ENCODE assay signal across 23 cellular contexts in genomic region chr6:90003941-90004340, GRCh38.
A peak's percentile ranks its signal among the peaks of the same experiment; 100 is the strongest.
DNase-seq lines count a peak whose midpoint lies in the region; ATAC-seq and TF ChIP-seq lines count a peak whose summit lies in the region.
"Had no signal": no experiment of that assay in that cellular context is flagged by ENCODE, and none has a peak within 500 bp of the region (broad histone marks: within the 10 kb centered on the region; RNA-seq: fewer than 3 reads in every experiment).

No MANE protein-coding gene starts in this region.

- no peaks in the 10 kb centered on the region for H3K9me3 ChIP-seq in RWPE2 (ENCODE audit: severe bottlenecking)
- H3K9me3 ChIP-seq: spleen, thoracic aorta had no signal

- peak; percentile 37 for DNase-seq in GM03348 (ENCODE audit: low spot score)
- no peak for DNase-seq in RWPE2 (ENCODE audit: low spot score)
- DNase-seq in fibroblast of gingiva (ENCODE audit: low read depth) = peak; percentile 17
- DNase-seq in renal cortical epithelial cell (ENCODE audit: low read depth) = peak; percentile 31
- no peak for DNase-seq in putamen (ENCODE audit: low spot score)
- DNase-seq in left cardiac atrium = no peak
- DNase-seq: activated B cell treated with CpG ODN at 0.5 μM for 24 hours; activated CD8-positive, alpha-beta memory T cell treated with anti-CD3 and anti-CD28 coated beads, Interleukin-2, amount 50 U/mL, for 4 hours; activated naive CD8-positive, alpha-beta T cell treated with anti-CD3 and anti-CD28 coated beads for 36 hours; CD4-positive, alpha-beta T cell; cortex of kidney; glutamatergic neuron; NCI-H1105 treated with DMSO at 0.1 percent for 48 hours; NCI-H2029; NCI-H345; NCI-H748 treated with DMSO at 0.1 percent for 48 hours; Right ventricle myocardium superior; spleen; stimulated activated CD4-positive, alpha-beta T cell treated with anti-CD3 and anti-CD28 coated beads, Interleukin-4, amount 100 ng/mL, for 1 hour; stimulated activated naive CD4-positive, alpha-beta T cell had no signal

- peaks cover 43% of the 10 kb centered on the region for H3K4me1 ChIP-seq in RWPE2 (ENCODE audit: insufficient read depth, poor library complexity, severe bottlenecking)

- intact Hi-C loops in left cardiac atrium (cut with DNase I) = no loop called here

- H3K36me3 ChIP-seq in RWPE2 (ENCODE audit: low read depth) = no peaks in the 10 kb centered on the region
- H3K36me3 ChIP-seq: thoracic aorta had no signal

- H3K27me3 ChIP-seq in RWPE2 (ENCODE audit: insufficient read depth, poor library complexity, severe bottlenecking) = no peaks in the 10 kb centered on the region
- H3K27me3 ChIP-seq: spleen had no signal

- ATAC-seq in RWPE2 (ENCODE audit: low read depth) = no peak
- ATAC-seq in HG03354 (IDR thresholded peaks at IDR 0.05; ENCODE audit: poor library complexity, severe bottlenecking, unreplicated experiment) = no peak
- ATAC-seq in left cardiac atrium = no peak
- ATAC-seq: activated T-helper 17 cell treated with anti-CD3 and anti-CD28 coated beads, Interleukin-2, amount 50 U/mL, for 72 hours had no signal

- H3K27ac ChIP-seq in RWPE2 (ENCODE audit: poor library complexity, severe bottlenecking) = peak overlapping the region; percentile 56
- H3K27ac ChIP-seq: spleen, thoracic aorta had no signal

- no peak for TF ChIP-seq CTCF in RWPE2 (IDR thresholded peaks at IDR 0.05; ENCODE audit: poor library complexity, severe bottlenecking)

- no peak overlapping the region for H3K4me3 ChIP-seq in RWPE2 (ENCODE audit: severe bottlenecking)
- H3K4me3 ChIP-seq: spleen, thoracic aorta had no signal

Comparison
In these comparisons a context has a peak if more than half of its experiments do, and no peak if none do; other contexts are left out.
1. DNase-seq: peak in GM03348 (single experiment), fibroblast of gingiva (single experiment) and renal cortical epithelial cell (single experiment); none in RWPE2 (single experiment), putamen (single experiment) and left cardiac atrium (single experiment).